In genomic region chr14:52397844-52398243, GRCh38 we compare ENCODE assay signal across 17 cellular contexts.
"Had no signal": no experiment of that assay in that cellular context is flagged by ENCODE, and none has a peak within 500 bp of the region (broad histone marks: within the 10 kb centered on the region; RNA-seq: fewer than 3 reads in every experiment).

No MANE protein-coding gene starts in this region.

- H3K27me3 ChIP-seq: body of pancreas, right atrium auricular region, thyroid gland had no signal

- ATAC-seq: body of pancreas; foreskin keratinocyte; natural killer cell treated with Interleukin-12 subunit alpha and Interleukin-12 subunit beta and Interleukin-15 and Interleukin-18, amount 100 ng/mL, for 72 hours; T-cell had no signal

- H3K4me3 ChIP-seq: body of pancreas, coronary artery, lung, right atrium auricular region, thyroid gland had no signal

- H3K36me3 ChIP-seq: right atrium auricular region, thyroid gland had no signal

- H3K9me3 ChIP-seq: body of pancreas, right atrium auricular region, thyroid gland had no signal

- H3K4me1 ChIP-seq: foreskin keratinocyte, right atrium auricular region had no signal

- H3K27ac ChIP-seq: body of pancreas, coronary artery, foreskin keratinocyte, right atrium auricular region, thyroid gland had no signal

- DNase-seq: activated B cell treated with CpG ODN at 0.5 μM for 24 hours; activated CD4-positive, alpha-beta memory T cell treated with anti-CD3 and anti-CD28 coated beads for 36 hours; activated CD4-positive, alpha-beta T cell treated with anti-CD3 and anti-CD28 coated beads for 4 hours; activated naive CD8-positive, alpha-beta T cell treated with anti-CD3 and anti-CD28 coated beads for 36 hours; activated T-cell treated with anti-CD3 and anti-CD28 coated beads for 4 hours; body of pancreas; foreskin keratinocyte; hypothalamus; nucleus accumbens; stimulated activated CD4-positive, alpha-beta T cell treated with anti-CD3 and anti-CD28 coated beads, Interleukin-2, amount 100 ng/mL, for 24 hours; stimulated activated naive CD4-positive, alpha-beta T cell treated with Interleukin-2 at 50 U/mL for 16 hours; T-cell; thyroid gland had no signal
